Comparison of ENCODE assay signal across 8 cellular contexts in the genomic region with DNA sequence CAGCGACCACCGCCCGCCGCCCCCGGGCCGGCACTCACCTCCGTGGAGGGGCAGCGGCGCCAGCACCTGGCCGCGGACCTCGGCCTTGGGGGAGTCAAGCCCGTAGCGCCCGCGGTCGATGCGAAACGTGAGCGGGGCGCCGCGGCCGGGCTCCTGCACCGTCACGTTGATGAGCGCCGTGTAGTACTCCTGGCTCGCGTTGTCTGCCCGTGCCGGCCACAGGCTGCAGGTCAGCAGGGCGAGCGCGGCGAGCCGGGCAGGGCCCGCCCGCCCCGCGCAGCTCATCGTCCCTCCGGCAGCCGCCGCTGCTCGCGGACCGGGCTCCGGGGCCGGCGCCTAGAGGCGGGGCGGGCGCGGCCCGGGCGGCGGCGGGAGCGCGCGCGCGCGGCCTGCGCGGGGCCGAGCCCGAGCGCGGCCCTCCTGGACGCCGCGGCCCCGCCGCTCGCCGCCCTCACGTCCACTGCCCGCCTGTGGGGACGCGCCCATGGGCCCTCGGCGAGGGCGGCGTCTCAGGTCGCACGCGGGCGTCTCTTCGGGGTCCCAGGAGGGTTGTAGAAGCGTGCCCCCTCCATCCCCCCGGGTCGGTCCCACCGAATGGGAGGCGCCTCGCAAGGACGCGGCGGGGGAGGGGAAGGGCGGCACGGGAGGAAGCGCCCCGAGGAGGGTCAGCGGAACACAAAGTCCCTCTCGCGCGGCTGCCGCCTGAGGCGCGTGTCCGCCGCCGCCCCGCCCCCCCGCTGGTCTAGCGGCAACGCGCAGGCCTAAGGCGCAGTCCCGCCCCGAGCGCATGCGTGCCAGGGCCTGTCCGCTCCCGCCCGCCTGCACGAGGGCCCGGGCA. TPM values are rescaled to one million over a fixed set of nuclear protein-coding genes. Genes with fewer than 3 reads are reported as not detected.
DNase-seq lines count a peak whose midpoint lies in the region; ATAC-seq lines count a peak whose summit lies in the region.

A gene with protein sequence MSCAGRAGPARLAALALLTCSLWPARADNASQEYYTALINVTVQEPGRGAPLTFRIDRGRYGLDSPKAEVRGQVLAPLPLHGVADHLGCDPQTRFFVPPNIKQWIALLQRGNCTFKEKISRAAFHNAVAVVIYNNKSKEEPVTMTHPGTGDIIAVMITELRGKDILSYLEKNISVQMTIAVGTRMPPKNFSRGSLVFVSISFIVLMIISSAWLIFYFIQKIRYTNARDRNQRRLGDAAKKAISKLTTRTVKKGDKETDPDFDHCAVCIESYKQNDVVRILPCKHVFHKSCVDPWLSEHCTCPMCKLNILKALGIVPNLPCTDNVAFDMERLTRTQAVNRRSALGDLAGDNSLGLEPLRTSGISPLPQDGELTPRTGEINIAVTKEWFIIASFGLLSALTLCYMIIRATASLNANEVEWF (minus strand): TSS at position 342 of the 838 bp plus-strand sequence. CDS start 57 bp downstream, at position 285.

- H3K4me1 Mint-ChIP-seq in activated CD4-positive, alpha-beta T cell treated with anti-CD3 and anti-CD28 coated beads, Interleukin-2, amount 10 ng/mL, durations not matched to agents 7 days and 5 days: peaks cover 20% of the 10 kb centered on the region

- H3K27me3 Mint-ChIP-seq in activated CD4-positive, alpha-beta T cell treated with anti-CD3 and anti-CD28 coated beads, Interleukin-2, amount 10 ng/mL, durations not matched to agents 7 days and 5 days: peaks cover 29% of the 10 kb centered on the region

- H3K27ac Mint-ChIP-seq in activated CD4-positive, alpha-beta T cell treated with anti-CD3 and anti-CD28 coated beads, Interleukin-2, amount 10 ng/mL, durations not matched to agents 7 days and 5 days: peak within 1 kb of the TSS; percentile 54

- H3K36me3 Mint-ChIP-seq in activated CD4-positive, alpha-beta T cell treated with anti-CD3 and anti-CD28 coated beads, Interleukin-2, amount 10 ng/mL, durations not matched to agents 7 days and 5 days (ENCODE audit: low read depth): no peaks in the 10 kb centered on the region

- H3K27ac ChIP-seq in cingulate gyrus (ENCODE audit: low read depth, low read length): peak within 1 kb of the TSS; percentile 98

- ATAC-seq in HG02588 (IDR thresholded peaks at IDR 0.05; ENCODE audit: unreplicated experiment) (peak; percentile 54), HG02938 (IDR thresholded peaks at IDR 0.05; ENCODE audit: unreplicated experiment) (no peak)

- no peaks in the 10 kb centered on the region for H3K9me3 Mint-ChIP-seq in activated CD4-positive, alpha-beta T cell treated with anti-CD3 and anti-CD28 coated beads, Interleukin-2, amount 10 ng/mL, durations not matched to agents 7 days and 5 days

- POLR2A ChIA-PET in activated CD4-positive, alpha-beta T cell treated with anti-CD3 and anti-CD28 coated beads, Interleukin-2, amount 10 ng/mL, durations not matched to agents 7 days and 5 days (lab: Charles Lee): no interaction called here

- H3K4me3 Mint-ChIP-seq in activated CD4-positive, alpha-beta T cell treated with anti-CD3 and anti-CD28 coated beads, Interleukin-2, amount 10 ng/mL, durations not matched to agents 7 days and 5 days: peak within 1 kb of the TSS; percentile 71

- peak; percentile 97 for DNase-seq in DMS 273 (lab: John Stamatoyannopoulos, UW; ENCODE audit: unreplicated experiment)
- DNase-seq in NCI-H446 (lab: John Stamatoyannopoulos, UW): peak; percentile 73 to 91
- DNase-seq in activated CD4-positive, alpha-beta T cell treated with anti-CD3 and anti-CD28 coated beads, Interleukin-2, amount 10 ng/mL, durations not matched to agents 7 days and 5 days: peak; percentile 72
- DNase-seq in kidney glomerular epithelial cell (lab: John Stamatoyannopoulos, UW): peak; percentile 76
- DNase-seq in stimulated activated CD4-positive, alpha-beta T cell treated with anti-CD3 and anti-CD28 coated beads, Interleukin-15, amount 100 ng/mL, for 1 hour (ENCODE audit: low read depth in 1 of 2, low spot score in 1 of 2): peak; percentile 71 to 83

- CTCF ChIA-PET in activated CD4-positive, alpha-beta T cell treated with anti-CD3 and anti-CD28 coated beads, Interleukin-2, amount 10 ng/mL, durations not matched to agents 7 days and 5 days (lab: Charles Lee): no interaction called here

RNA-seq across cellular contexts. Expression of the gene that starts here (rescaled TPM):
- total RNA-seq in activated CD4-positive, alpha-beta T cell treated with anti-CD3 and anti-CD28 coated beads, Interleukin-2, amount 10 ng/mL, durations not matched to agents 7 days and 5 days: 1 to 10 TPM; 3.8 to 4.3 TPM
